In genomic region chr13:27170221-27170520, GRCh38 we compare ENCODE assay signal across 8 cellular contexts. TPM values are rescaled to one million over a fixed set of nuclear protein-coding genes. Genes with fewer than 3 reads are reported as not detected.
A peak's percentile ranks its signal among the peaks of the same experiment; 100 is the strongest.
DNase-seq lines count a peak whose midpoint lies in the region; ATAC-seq and TF ChIP-seq lines count a peak whose summit lies in the region.

No MANE protein-coding gene starts in this region.

- H3K4me1 ChIP-seq in heart right ventricle (peaks cover 11 to 71% (median 53%) of the 10 kb centered on the region in 9 donors), skeletal muscle satellite cell (ENCODE audit: control insufficient read depth, insufficient read depth, low read length) (peaks cover 39% of the 10 kb centered on the region)

- H3K4me3 Mint-ChIP-seq in T-helper 17 cell: peak overlapping the region; percentile 99

- no peaks in the 10 kb centered on the region for H3K27me3 ChIP-seq in heart right ventricle
- no peaks in the 10 kb centered on the region for H3K27me3 ChIP-seq in skeletal muscle satellite cell (ENCODE audit: control insufficient read depth, insufficient read depth, low read length)

- intact Hi-C loops in heart right ventricle (cut with DNase I): loop anchor here in 8 of 10 donors (2.0 to 10.0 kb wide), 8 partner anchors 38 to 185 kb away; partner anchors contain the start of genes RPL21 (in 8 of the 8) and RASL11A (in 2 of the 8)
- intact Hi-C loops in Right ventricle myocardium inferior (cut with DNase I): loop anchor here (2.0 to 10.0 kb wide), 2 partner anchors 185 to 275 kb away; no protein-coding TSS in a partner anchor

- H3K36me3 Mint-ChIP-seq in T-helper 17 cell (ENCODE audit: low read depth): peaks cover 2% of the 10 kb centered on the region

- H3K9me3 ChIP-seq in heart right ventricle: no peaks in the 10 kb centered on the region
- no peaks in the 10 kb centered on the region for H3K9me3 ChIP-seq in T-helper 17 cell (ENCODE audit: control insufficient read depth, low read length, poor library complexity, severe bottlenecking)
- no peaks in the 10 kb centered on the region for H3K9me3 ChIP-seq in skeletal muscle satellite cell (replicated peaks; ENCODE audit: low read length)

- H3K36me3 ChIP-seq in heart right ventricle: no peaks in the 10 kb centered on the region
- H3K36me3 ChIP-seq in skeletal muscle satellite cell (ENCODE audit: insufficient read depth, low read length): no peaks in the 10 kb centered on the region

- no peak for ATAC-seq in heart right ventricle
- no peak for ATAC-seq in Right ventricle myocardium inferior
- ATAC-seq in T-helper 17 cell: no peak
- no peak for ATAC-seq in HG03039 (IDR thresholded peaks at IDR 0.05; ENCODE audit: unreplicated experiment)

- DNase-seq in heart right ventricle (no peak), Right ventricle myocardium inferior (ENCODE audit: missing footprints) (no peak), T-helper 17 cell (no peak), foreskin fibroblast (peak; percentile 59 to 81), NCI-H510A treated with DMSO at 0.1 percent for 48 hours (lab: John Stamatoyannopoulos, UW) (no peak), NCI-H524 (lab: John Stamatoyannopoulos, UW) (no peak)

- H3K27ac ChIP-seq in heart right ventricle: peak overlapping the region; percentile 75 to 97 (median 92)

- 28 to 30% methylated on average over 4 of the region's 4 CpGs for WGBS in heart right ventricle, 2 donors

- peaks cover 38% of the 10 kb centered on the region for H3K4me1 Mint-ChIP-seq in T-helper 17 cell

- H3K4me3 ChIP-seq in heart right ventricle: peak overlapping the region; percentile 37 to 93 (median 85)
- H3K4me3 ChIP-seq in foreskin fibroblast (ENCODE audit: low read depth in 1 of 2, low read length in 2 of 2): peak overlapping the region; percentile 75 to 93
- H3K4me3 ChIP-seq in skeletal muscle satellite cell (ENCODE audit: low read length): peak overlapping the region; percentile 78

- H3K9ac ChIP-seq in skeletal muscle satellite cell (ENCODE audit: low read depth, low read length): peak overlapping the region; percentile 81

- TF ChIP-seq CTCF in heart right ventricle (IDR thresholded peaks at IDR 0.05) (no peak), foreskin fibroblast (IDR thresholded peaks at IDR 0.05; ENCODE audit: low read depth, low read length) (no peak)

- H3K4me2 ChIP-seq in skeletal muscle satellite cell (ENCODE audit: low read length): peak overlapping the region; percentile 90

- peak overlapping the region; percentile 97 for H3K27ac Mint-ChIP-seq in T-helper 17 cell

- no peaks in the 10 kb centered on the region for H3K27me3 Mint-ChIP-seq in T-helper 17 cell

RNA-seq across cellular contexts. Expression of gene USP12, which starts 1.4 kb away (rescaled TPM):
- total RNA-seq in heart right ventricle (10 to 100 TPM; 15.4 to 22.9 (median 19.5) TPM), Right ventricle myocardium inferior (20.1 TPM), T-helper 17 cell (10 to 100 TPM; 36.6 to 44.5 TPM)
- 10 to 100 TPM in 1 of 2 donors, 1 to 10 TPM in 1; 4.3 to 13.9 TPM for polyA plus RNA-seq in heart right ventricle
- total RNA-seq in skeletal muscle satellite cell (2012; rRNA removed): 21.8 and 22.8 TPM in 2 replicates

Comparison
In these comparisons a context has a peak if more than half of its experiments do, and no peak if none do; other contexts are left out.
1. DNase-seq: peak in foreskin fibroblast (2 of 2); none in heart right ventricle (0 of 2), Right ventricle myocardium inferior (single experiment), T-helper 17 cell (0 of 3), NCI-H510A treated with DMSO at 0.1 percent for 48 hours (single experiment) and NCI-H524 (0 of 2).
2. Peak in every context shown above with its lines, with median percentiles within 50 percentile points of each other: H3K4me3 ChIP-seq.